14 cellular contexts compared by ENCODE assay signal in the genomic region with DNA sequence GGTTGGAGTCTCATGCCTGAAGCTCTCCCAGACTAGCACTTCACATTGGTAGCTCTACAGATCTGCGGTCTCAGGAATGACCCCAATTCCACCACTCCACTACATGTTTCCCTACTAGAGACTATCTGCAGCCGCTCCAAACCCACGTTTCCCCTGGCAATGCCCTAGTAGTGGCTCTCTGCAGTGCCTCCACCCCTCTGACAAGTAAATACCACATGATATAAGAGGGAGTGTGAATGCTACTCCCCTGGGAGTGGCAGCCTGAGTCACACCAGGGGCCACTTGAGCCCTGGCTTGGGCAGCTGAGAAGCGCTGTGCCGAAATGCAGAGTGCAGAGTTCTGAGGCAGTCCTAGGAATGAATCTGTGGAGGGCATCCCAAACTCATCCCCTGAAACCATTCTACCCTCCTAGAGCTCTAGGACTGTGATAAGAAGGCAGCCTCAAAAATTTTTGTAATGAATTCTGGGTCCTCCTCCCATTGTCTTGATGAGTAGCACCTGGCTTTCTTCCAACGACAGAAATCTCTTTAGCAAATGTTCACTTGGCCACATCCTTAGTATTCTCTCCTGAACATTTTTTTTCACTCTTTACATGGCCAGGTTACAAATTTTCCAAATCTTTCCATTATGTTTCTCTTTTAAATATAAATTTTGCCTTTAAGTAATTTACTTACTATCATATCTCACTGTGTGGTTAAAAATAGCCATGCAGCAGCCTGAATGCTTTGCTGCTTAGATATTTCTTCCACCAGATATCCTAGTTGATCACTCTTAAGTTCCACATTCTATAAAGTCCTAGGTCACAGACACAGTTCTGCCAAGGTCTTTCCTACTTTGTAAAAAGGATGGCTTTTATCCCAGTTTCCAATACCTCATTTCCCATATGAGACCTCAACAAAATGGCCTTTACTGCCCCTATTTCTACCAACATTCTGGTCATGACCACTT.
DNase-seq lines count a peak whose midpoint lies in the region; ATAC-seq and TF ChIP-seq lines count a peak whose summit lies in the region.
"Had no signal": no experiment of that assay in that cellular context is flagged by ENCODE, and none has a peak within 500 bp of the region (broad histone marks: within the 10 kb centered on the region; RNA-seq: fewer than 3 reads in every experiment).

No MANE protein-coding gene starts in this region.

- H3K9me3 ChIP-seq in A673 (ENCODE audit: low read depth, low read length, poor library complexity, severe bottlenecking) (peaks cover 5% of the 10 kb centered on the region), left lung (peaks cover 0 to 6% of the 10 kb centered on the region in 2 donors)
- no peaks in the 10 kb centered on the region for H3K9me3 ChIP-seq in naive thymus-derived CD4-positive, alpha-beta T cell (ENCODE audit: control insufficient read depth in 2 of 3, low read length in 3 of 3)
- H3K9me3 ChIP-seq: neutrophil, thyroid gland had no signal

- no peaks in the 10 kb centered on the region for H3K36me3 Mint-ChIP-seq in activated B cell treated with CpG ODN at 0.5 μM for 24 hours (ENCODE audit: low read depth)
- no peaks in the 10 kb centered on the region for H3K36me3 Mint-ChIP-seq in T-helper 2 cell treated with Interferon-gamma antibody and Interleukin-4, amounts not matched to agents 5 μg/mL and 100 μg/mL, for 36 hours (ENCODE audit: low read depth)
- H3K36me3 Mint-ChIP-seq in naive thymus-derived CD4-positive, alpha-beta T cell, result peaks cover 0 to 1% (median 0%) of the 10 kb centered on the region in 5 donors

- H3K27me3 Mint-ChIP-seq in activated B cell treated with CpG ODN at 0.5 μM for 24 hours, result no peaks in the 10 kb centered on the region
- no peaks in the 10 kb centered on the region for H3K27me3 Mint-ChIP-seq in T-helper 2 cell treated with Interferon-gamma antibody and Interleukin-4, amounts not matched to agents 5 μg/mL and 100 μg/mL, for 36 hours (ENCODE audit: low read depth)
- H3K27me3 Mint-ChIP-seq in naive thymus-derived CD4-positive, alpha-beta T cell, result peaks cover 0 to 12% (median 0%) of the 10 kb centered on the region in 5 donors

- H3K27ac ChIP-seq in A673 (ENCODE audit: low read depth, low read length, poor library complexity, severe bottlenecking) (no peak overlapping the region), left lung (peak overlapping the region; percentile 33 to 52)
- H3K27ac ChIP-seq in naive thymus-derived CD4-positive, alpha-beta T cell (ENCODE audit: low read depth, low read length), result no peak overlapping the region
- H3K27ac ChIP-seq: neutrophil, SK-N-MC, thyroid gland had no signal

- POLR2A ChIA-PET in A673 (lab: Charles Lee; ENCODE audit: low non-redundant PET) (no interaction called here), activated B cell treated with CpG ODN at 0.5 μM for 24 hours (lab: Charles Lee) (no interaction called here)
- POLR2A ChIA-PET in naive thymus-derived CD4-positive, alpha-beta T cell (lab: Charles Lee), result no interaction called here

- H3K27me3 ChIP-seq in A673 (replicated peaks; ENCODE audit: insufficient read depth, low read depth, low read length, poor library complexity), result no peaks in the 10 kb centered on the region
- no peaks in the 10 kb centered on the region for H3K27me3 ChIP-seq in left lung
- H3K27me3 ChIP-seq in naive thymus-derived CD4-positive, alpha-beta T cell (ENCODE audit: control insufficient read depth in 2 of 2, insufficient read depth in 2 of 2, low read length in 2 of 2), result no peaks in the 10 kb centered on the region
- H3K27me3 ChIP-seq: neutrophil, thyroid gland had no signal

- intact Hi-C loops in A673 (cut with micrococcal nuclease; ENCODE audit: unreplicated experiment), result no loop called here
- intact Hi-C loops in activated B cell treated with CpG ODN at 0.5 μM for 24 hours (cut with micrococcal nuclease), result no loop called here
- intact Hi-C loops in left lung (cut with DNase I), result no loop called here
- intact Hi-C loops in naive thymus-derived CD4-positive, alpha-beta T cell (cut with micrococcal nuclease), result no loop called here

- DNase-seq in A673 (ENCODE audit: low spot score) (peak; percentile 43), M059J (ENCODE audit: low read depth) (peak; percentile 31), activated B cell treated with CpG ODN at 0.5 μM for 24 hours (no peak), left lung (peak; percentile 85 to 86)
- DNase-seq in T-helper 2 cell treated with Interferon-gamma antibody and Interleukin-4, amounts not matched to agents 5 μg/mL and 100 μg/mL, for 36 hours (ENCODE audit: low spot score), result no peak
- no peak for DNase-seq in naive thymus-derived CD4-positive, alpha-beta T cell
- DNase-seq: activated CD8-positive, alpha-beta memory T cell treated with anti-CD3 and anti-CD28 coated beads for 24 hours; AML-193; islet precursor cell; thyroid gland had no signal

- ATAC-seq in activated B cell treated with CpG ODN at 0.5 μM for 24 hours (ENCODE audit: low read depth) (peak; percentile 42), left lung (peak; percentile 94), HG03095 (IDR thresholded peaks at IDR 0.05; ENCODE audit: unreplicated experiment) (no peak), HG03159 (IDR thresholded peaks at IDR 0.05; ENCODE audit: unreplicated experiment) (no peak)
- ATAC-seq in naive thymus-derived CD4-positive, alpha-beta T cell, result no peak

- no peaks in the 10 kb centered on the region for H3K36me3 ChIP-seq in A673 (ENCODE audit: insufficient read depth, low read length, poor library complexity, severe bottlenecking)
- no peaks in the 10 kb centered on the region for H3K36me3 ChIP-seq in left lung
- H3K36me3 ChIP-seq in naive thymus-derived CD4-positive, alpha-beta T cell (ENCODE audit: control insufficient read depth in 2 of 3, insufficient read depth in 3 of 3, low read length in 3 of 3), result no peaks in the 10 kb centered on the region
- H3K36me3 ChIP-seq: neutrophil, thyroid gland had no signal

- no peak overlapping the region for H3K27ac Mint-ChIP-seq in activated B cell treated with CpG ODN at 0.5 μM for 24 hours
- no peak overlapping the region for H3K27ac Mint-ChIP-seq in T-helper 2 cell treated with Interferon-gamma antibody and Interleukin-4, amounts not matched to agents 5 μg/mL and 100 μg/mL, for 36 hours
- no peak overlapping the region for H3K27ac Mint-ChIP-seq in naive thymus-derived CD4-positive, alpha-beta T cell

- no peak for TF ChIP-seq CTCF in A673 (conservative IDR thresholded peaks at IDR 0.05; ENCODE audit: low read depth, low read length)
- no peak for TF ChIP-seq CTCF in activated B cell treated with CpG ODN at 0.5 μM for 24 hours (IDR thresholded peaks at IDR 0.05)
- no peak for TF ChIP-seq CTCF in left lung (IDR thresholded peaks at IDR 0.05)

- no TSS peak for BruUV-seq in A673 (replicated peaks; lab: Mats Ljungman, UMichigan)

- no peak overlapping the region for H3K4me3 Mint-ChIP-seq in activated B cell treated with CpG ODN at 0.5 μM for 24 hours
- H3K4me3 Mint-ChIP-seq in T-helper 2 cell treated with Interferon-gamma antibody and Interleukin-4, amounts not matched to agents 5 μg/mL and 100 μg/mL, for 36 hours, result no peak overlapping the region
- no peak overlapping the region for H3K4me3 Mint-ChIP-seq in naive thymus-derived CD4-positive, alpha-beta T cell

- no peak overlapping the region for H3K4me3 ChIP-seq in A673 (ENCODE audit: low read depth, low read length, poor library complexity, severe bottlenecking)
- H3K4me3 ChIP-seq in left lung, result no peak overlapping the region
- no peak overlapping the region for H3K4me3 ChIP-seq in naive thymus-derived CD4-positive, alpha-beta T cell (ENCODE audit: low read length)
- H3K4me3 ChIP-seq: SK-N-MC, thyroid gland had no signal

- peaks cover 3% of the 10 kb centered on the region for H3K9me3 Mint-ChIP-seq in activated B cell treated with CpG ODN at 0.5 μM for 24 hours
- no peaks in the 10 kb centered on the region for H3K9me3 Mint-ChIP-seq in T-helper 2 cell treated with Interferon-gamma antibody and Interleukin-4, amounts not matched to agents 5 μg/mL and 100 μg/mL, for 36 hours
- peaks cover 0 to 5% (median 4%) of the 10 kb centered on the region in 11 donors for H3K9me3 Mint-ChIP-seq in naive thymus-derived CD4-positive, alpha-beta T cell

- peaks cover 6% of the 10 kb centered on the region for H3K4me1 ChIP-seq in A673 (ENCODE audit: insufficient read depth, low read length, poor library complexity, severe bottlenecking)
- no peaks in the 10 kb centered on the region for H3K4me1 ChIP-seq in left lung
- no peaks in the 10 kb centered on the region for H3K4me1 ChIP-seq in naive thymus-derived CD4-positive, alpha-beta T cell (ENCODE audit: control insufficient read depth in 2 of 2, insufficient read depth in 2 of 2, low read length in 2 of 2)
- H3K4me1 ChIP-seq: thyroid gland had no signal

- CTCF ChIA-PET in A673 (lab: Charles Lee), result no interaction called here
- CTCF ChIA-PET in activated B cell treated with CpG ODN at 0.5 μM for 24 hours (lab: Charles Lee), result no interaction called here
- CTCF ChIA-PET in naive thymus-derived CD4-positive, alpha-beta T cell (lab: Charles Lee), result no interaction called here

- H3K4me1 Mint-ChIP-seq in activated B cell treated with CpG ODN at 0.5 μM for 24 hours, result no peaks in the 10 kb centered on the region
- no peaks in the 10 kb centered on the region for H3K4me1 Mint-ChIP-seq in T-helper 2 cell treated with Interferon-gamma antibody and Interleukin-4, amounts not matched to agents 5 μg/mL and 100 μg/mL, for 36 hours (ENCODE audit: low read depth)
- H3K4me1 Mint-ChIP-seq in naive thymus-derived CD4-positive, alpha-beta T cell, result no peaks in the 10 kb centered on the region

Comparison
In these comparisons a context has a peak if more than half of its experiments do, and no peak if none do; other contexts are left out.
1. DNase-seq: peak in A673 (single experiment), M059J (single experiment) and left lung (2 of 2); none in activated B cell treated with CpG ODN at 0.5 μM for 24 hours (single experiment), T-helper 2 cell treated with Interferon-gamma antibody and Interleukin-4, amounts not matched to agents 5 μg/mL and 100 μg/mL, for 36 hours (single experiment) and naive thymus-derived CD4-positive, alpha-beta T cell (0 of 9).
2. H3K27ac ChIP-seq: peak in left lung (2 of 2); none in A673 (single experiment) and naive thymus-derived CD4-positive, alpha-beta T cell (single experiment).
3. ATAC-seq: peak in activated B cell treated with CpG ODN at 0.5 μM for 24 hours (single experiment) and left lung (single experiment); none in HG03095 (single experiment), HG03159 (single experiment) and naive thymus-derived CD4-positive, alpha-beta T cell (single experiment).